8 cellular contexts compared by ENCODE assay signal in the genomic region with DNA sequence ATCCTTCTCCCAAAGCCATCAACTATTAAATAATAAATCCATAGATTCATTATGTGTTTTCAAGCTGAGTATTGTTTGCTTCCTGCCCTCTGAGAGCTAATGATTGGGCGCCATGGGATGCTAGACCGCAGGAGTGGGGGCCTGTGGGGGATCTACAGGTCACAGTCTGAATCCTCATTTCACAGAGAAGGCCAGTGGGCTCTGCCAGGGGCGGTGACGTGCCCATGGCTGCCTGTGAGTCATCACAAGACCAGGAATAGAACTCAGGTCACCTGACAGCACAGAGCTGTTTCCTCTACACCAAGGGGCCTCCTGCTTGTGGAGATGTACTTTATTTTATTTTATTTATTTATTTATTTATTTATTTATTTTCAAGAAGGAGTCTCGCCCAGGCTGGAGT. TPM values are rescaled to one million over a fixed set of nuclear protein-coding genes. Genes with fewer than 3 reads are reported as not detected.
A peak's percentile ranks its signal among the peaks of the same experiment; 100 is the strongest.
DNase-seq lines count a peak whose midpoint lies in the region; ATAC-seq and TF ChIP-seq lines count a peak whose summit lies in the region.

No MANE protein-coding gene starts in this region.

- DNase-seq in COLO668 (lab: John Stamatoyannopoulos, UW; ENCODE audit: unreplicated experiment) (peak; percentile 34), LoVo (ENCODE audit: low spot score) (peak; percentile 41), esophagus muscularis mucosa (ENCODE audit: extremely low spot score) (peak; percentile 97), NCI-H526 (lab: John Stamatoyannopoulos, UW) (no peak)
- peak; percentile 88 for DNase-seq in activated CD4-positive, alpha-beta memory T cell treated with anti-CD3 and anti-CD28 coated beads for 36 hours

- H3K27me3 ChIP-seq in esophagus muscularis mucosa = no peaks in the 10 kb centered on the region
- H3K27me3 ChIP-seq in neutrophil = no peaks in the 10 kb centered on the region

- TF ChIP-seq CTCF in esophagus muscularis mucosa (IDR thresholded peaks at IDR 0.05) = no peak
- no peak for TF ChIP-seq CTCF in neutrophil (IDR thresholded peaks at IDR 0.05)

- H3K27ac ChIP-seq in esophagus muscularis mucosa (replicated peaks in 1 of 4) (peak overlapping the region; percentile 91 to 98 (median 98)), neutrophil (peak overlapping the region; percentile 92)

- no peaks in the 10 kb centered on the region for H3K36me3 Mint-ChIP-seq in activated CD4-positive, alpha-beta memory T cell treated with anti-CD3 and anti-CD28 coated beads for 36 hours

- peak; percentile 60 for TF ChIP-seq EP300 in esophagus muscularis mucosa (IDR thresholded peaks at IDR 0.05)

- no peak for TF ChIP-seq POLR2A in esophagus muscularis mucosa (IDR thresholded peaks at IDR 0.05; ENCODE audit: low read depth)

- POLR2A ChIA-PET in activated CD4-positive, alpha-beta memory T cell treated with anti-CD3 and anti-CD28 coated beads for 36 hours (lab: Charles Lee) = interaction anchor here (0.7 to 2.3 kb wide), 9 partner anchors 12 to 256 kb away, joined by 3 to 15 read pairs (median 3); no protein-coding TSS in a partner anchor

- no peaks in the 10 kb centered on the region for H3K27me3 Mint-ChIP-seq in activated CD4-positive, alpha-beta memory T cell treated with anti-CD3 and anti-CD28 coated beads for 36 hours

- H3K9me3 Mint-ChIP-seq in activated CD4-positive, alpha-beta memory T cell treated with anti-CD3 and anti-CD28 coated beads for 36 hours = no peaks in the 10 kb centered on the region

- H3K9me3 ChIP-seq in esophagus muscularis mucosa (no peaks in the 10 kb centered on the region), neutrophil (no peaks in the 10 kb centered on the region)

- peaks cover 89% of the 10 kb centered on the region for H3K4me1 Mint-ChIP-seq in activated CD4-positive, alpha-beta memory T cell treated with anti-CD3 and anti-CD28 coated beads for 36 hours (ENCODE audit: low read depth)

- H3K4me3 Mint-ChIP-seq in activated CD4-positive, alpha-beta memory T cell treated with anti-CD3 and anti-CD28 coated beads for 36 hours = no peak overlapping the region

- peaks cover 92 to 100% (median 100%) of the 10 kb centered on the region in 4 donors for H3K4me1 ChIP-seq in esophagus muscularis mucosa
- H3K4me1 ChIP-seq in neutrophil (ENCODE audit: control insufficient read depth in 1 of 2, insufficient read depth in 1 of 2, low read depth in 1 of 2, low read length in 1 of 2) = peaks cover 78 to 88% of the 10 kb centered on the region in 2 experiments

- ATAC-seq in HG03460 (IDR thresholded peaks at IDR 0.05; ENCODE audit: unreplicated experiment) = no peak
- ATAC-seq in HG02798 (IDR thresholded peaks at IDR 0.05; ENCODE audit: poor library complexity, unreplicated experiment) = no peak

- CTCF ChIA-PET in activated CD4-positive, alpha-beta memory T cell treated with anti-CD3 and anti-CD28 coated beads for 36 hours (lab: Charles Lee) = interaction anchor here (0.6 to 2.5 kb wide), 8 partner anchors 13 to 98 kb away, joined by 3 to 14 read pairs (median 5); a partner anchor contains a TSS

- WGBS in esophagus muscularis mucosa = 30% methylated on average over 5 of the region's 5 CpGs

- H3K36me3 ChIP-seq in esophagus muscularis mucosa = no peaks in the 10 kb centered on the region
- H3K36me3 ChIP-seq in neutrophil = peaks cover 41% of the 10 kb centered on the region

- peak overlapping the region; percentile 89 for H3K27ac Mint-ChIP-seq in activated CD4-positive, alpha-beta memory T cell treated with anti-CD3 and anti-CD28 coated beads for 36 hours

- peak overlapping the region in 3 of 4 donors; percentile 22 to 41 (median 30) for H3K4me3 ChIP-seq in esophagus muscularis mucosa
- H3K4me3 ChIP-seq in neutrophil (ENCODE audit: low read depth in 1 of 2, low read length in 1 of 2) = peak overlapping the region; percentile 51 to 55

- intact Hi-C loops in activated CD4-positive, alpha-beta memory T cell treated with anti-CD3 and anti-CD28 coated beads for 36 hours (cut with micrococcal nuclease) = loop anchor here (1.0 kb wide), 1 partner anchor 13 kb away; no protein-coding TSS in a partner anchor
- intact Hi-C loops in esophagus muscularis mucosa (cut with DNase I) = no loop called here

RNA-seq across cellular contexts. Expression of a gene that starts 15.0 kb away (rescaled TPM):
- total RNA-seq in activated CD4-positive, alpha-beta memory T cell treated with anti-CD3 and anti-CD28 coated beads for 36 hours = 10 to 100 TPM; 30.2 to 30.5 TPM
- 10 to 100 TPM; 44.4 to 61.1 (median 54.9) TPM for total RNA-seq in esophagus muscularis mucosa

Comparison
In these comparisons a context has a peak if more than half of its experiments do, and no peak if none do; other contexts are left out.
1. DNase-seq: peak in COLO668 (single experiment), LoVo (single experiment), activated CD4-positive, alpha-beta memory T cell treated with anti-CD3 and anti-CD28 coated beads for 36 hours (single experiment) and esophagus muscularis mucosa (single experiment); none in NCI-H526 (0 of 2).